8 cellular contexts compared by ENCODE assay signal in the genomic region with DNA sequence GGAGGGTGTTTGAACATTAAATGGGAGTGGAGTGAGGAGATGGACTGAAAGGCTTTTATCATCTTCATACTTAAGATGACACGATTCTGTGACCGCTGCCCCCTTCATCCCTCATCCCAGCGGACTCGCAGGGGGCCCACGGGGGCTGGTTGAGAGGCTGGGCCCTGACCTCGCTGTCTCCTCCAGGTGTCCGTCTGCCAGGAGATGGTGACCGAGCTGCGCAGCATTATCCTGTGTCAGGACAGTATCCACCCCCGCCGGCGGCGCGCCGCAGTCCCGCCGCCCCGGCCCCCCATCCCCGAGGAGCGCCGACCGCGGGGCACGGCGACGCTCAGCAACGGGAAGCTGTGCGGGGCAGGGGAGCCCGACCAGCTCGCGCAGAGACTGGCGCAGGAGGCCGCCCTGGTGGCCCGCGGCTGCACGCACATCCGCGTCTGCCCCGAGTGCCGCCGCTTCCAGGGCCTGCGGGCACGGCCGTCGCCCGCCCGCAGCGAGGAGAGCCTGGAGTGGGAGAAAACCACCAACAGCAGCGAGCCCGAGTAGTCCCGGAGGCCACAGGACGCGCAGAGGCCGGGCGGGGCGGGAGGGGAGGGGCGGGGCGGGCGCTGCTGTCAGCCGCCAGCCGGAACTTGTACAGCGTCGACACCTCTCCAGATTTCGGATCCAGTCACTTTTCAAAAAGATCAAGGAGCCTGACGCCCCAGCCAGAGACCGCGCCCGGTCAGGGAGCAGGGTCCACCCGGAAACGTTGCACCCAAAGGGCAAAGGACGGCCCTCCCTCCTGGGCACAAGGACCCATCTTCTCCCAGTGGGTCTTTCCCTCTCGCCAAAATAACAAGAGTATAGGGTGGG. TPM values are rescaled to one million over a fixed set of nuclear protein-coding genes. Genes with fewer than 3 reads are reported as not detected.
DNase-seq lines count a peak whose midpoint lies in the region; ATAC-seq and TF ChIP-seq lines count a peak whose summit lies in the region.

No MANE protein-coding gene starts in this region.

- H3K4me1 Mint-ChIP-seq in CD14-positive monocyte: peaks cover 10% of the 10 kb centered on the region
- peaks cover 12% of the 10 kb centered on the region for H3K4me1 Mint-ChIP-seq in activated T-cell treated with anti-CD3 and anti-CD28 coated beads, Interleukin-2, amount 50 U/mL, for 72 hours (ENCODE audit: low read depth)
- peaks cover 14% of the 10 kb centered on the region for H3K4me1 Mint-ChIP-seq in neural progenitor cell

- no peak for TF ChIP-seq POLR2A in upper lobe of left lung (IDR thresholded peaks at IDR 0.05)

- no peak overlapping the region for H3K27ac ChIP-seq in neural progenitor cell
- peak overlapping the region in 1 of 4 donors; percentile 60 for H3K27ac ChIP-seq in upper lobe of left lung

- H3K4me3 Mint-ChIP-seq in CD14-positive monocyte: peak overlapping the region; percentile 67 to 86
- H3K4me3 Mint-ChIP-seq in activated T-cell treated with anti-CD3 and anti-CD28 coated beads, Interleukin-2, amount 50 U/mL, for 72 hours: peak overlapping the region; percentile 68 to 93
- peak overlapping the region; percentile 79 for H3K4me3 Mint-ChIP-seq in neural progenitor cell

- TF ChIP-seq EP300 in upper lobe of left lung (IDR thresholded peaks at IDR 0.05): no peak

- TF ChIP-seq CTCF in CD14-positive monocyte (IDR thresholded peaks at IDR 0.05): peak; percentile 46
- TF ChIP-seq CTCF in GM20000 (IDR thresholded peaks at IDR 0.05; ENCODE audit: extremely low read depth, missing control alignments): no peak
- TF ChIP-seq CTCF in neural progenitor cell (IDR thresholded peaks at IDR 0.05): peak; percentile 54
- peak in 5 of 6 experiments; percentile 32 to 73 (median 46) for TF ChIP-seq CTCF in upper lobe of left lung (IDR thresholded peaks at IDR 0.05)

- intact Hi-C loops in CD14-positive monocyte (cut with micrococcal nuclease): no loop called here

- H3K9me3 ChIP-seq in neural progenitor cell (ENCODE audit: low read depth): no peaks in the 10 kb centered on the region
- H3K9me3 ChIP-seq in upper lobe of left lung: no peaks in the 10 kb centered on the region

- H4K20me1 ChIP-seq in neural progenitor cell (ENCODE audit: low read depth): peaks cover 4% of the 10 kb centered on the region

- H3K27ac Mint-ChIP-seq in CD14-positive monocyte: no peak overlapping the region
- H3K27ac Mint-ChIP-seq in activated T-cell treated with anti-CD3 and anti-CD28 coated beads, Interleukin-2, amount 50 U/mL, for 72 hours: peak overlapping the region; percentile 83
- H3K27ac Mint-ChIP-seq in neural progenitor cell: no peak overlapping the region

- H3K4me2 ChIP-seq in neural progenitor cell: peak overlapping the region; percentile 95

- H2AFZ ChIP-seq in neural progenitor cell (replicated peaks): peak overlapping the region; percentile 94

- ATAC-seq in activated T-cell treated with anti-CD3 and anti-CD28 coated beads, Interleukin-2, amount 50 U/mL, for 72 hours (replicated peaks in 1 of 2): peak; percentile 93
- peak; percentile 74 to 86 for ATAC-seq in upper lobe of left lung (ENCODE audit: low FRiP score in 2 of 2)
- no peak for ATAC-seq in GM21786 (IDR thresholded peaks at IDR 0.05; ENCODE audit: unreplicated experiment)

- WGBS in upper lobe of left lung, 2 donors: 8 to 12% methylated on average over 17 to 21 of the region's 72 CpGs

- no peaks in the 10 kb centered on the region for H3K79me2 ChIP-seq in neural progenitor cell (ENCODE audit: low read depth)

- no peaks in the 10 kb centered on the region for H3K36me3 ChIP-seq in neural progenitor cell
- no peaks in the 10 kb centered on the region for H3K36me3 ChIP-seq in upper lobe of left lung

- H3K27me3 ChIP-seq in neural progenitor cell: peaks cover 28% of the 10 kb centered on the region
- H3K27me3 ChIP-seq in upper lobe of left lung: peaks cover 0 to 6% (median 0%) of the 10 kb centered on the region in 4 donors

- H3K36me3 Mint-ChIP-seq in CD14-positive monocyte: no peaks in the 10 kb centered on the region
- H3K36me3 Mint-ChIP-seq in activated T-cell treated with anti-CD3 and anti-CD28 coated beads, Interleukin-2, amount 50 U/mL, for 72 hours (ENCODE audit: insufficient read depth in 2 of 2): no peaks in the 10 kb centered on the region
- no peaks in the 10 kb centered on the region for H3K36me3 Mint-ChIP-seq in neural progenitor cell

- H3K27me3 Mint-ChIP-seq in CD14-positive monocyte (ENCODE audit: low read depth in 3 of 3) (peaks cover 40 to 43% (median 40%) of the 10 kb centered on the region in 3 donors), neural progenitor cell (ENCODE audit: insufficient read depth, low read depth) (peaks cover 9% of the 10 kb centered on the region)
- H3K27me3 Mint-ChIP-seq in activated T-cell treated with anti-CD3 and anti-CD28 coated beads, Interleukin-2, amount 50 U/mL, for 72 hours (ENCODE audit: low read depth): peaks cover 62% of the 10 kb centered on the region

- no peak overlapping the region for H3K9ac ChIP-seq in neural progenitor cell

- peaks cover 12% of the 10 kb centered on the region for H3K4me1 ChIP-seq in neural progenitor cell
- peaks cover 5 to 16% (median 11%) of the 10 kb centered on the region in 4 donors for H3K4me1 ChIP-seq in upper lobe of left lung

- DNase-seq in CD14-positive monocyte (ENCODE audit: low spot score): no peak
- DNase-seq in GM20000 (ENCODE audit: low spot score): peak; percentile 67
- DNase-seq in NCI-H2227 (lab: John Stamatoyannopoulos, UW; ENCODE audit: unreplicated experiment): peak; percentile 69
- DNase-seq in activated T-cell treated with anti-CD3 and anti-CD28 coated beads, Interleukin-2, amount 50 U/mL, for 72 hours: peak; percentile 48
- DNase-seq in fibroblast of peridontal ligament (ENCODE audit: extremely low read depth): peak; percentile 21
- DNase-seq in neural progenitor cell (ENCODE audit: low spot score): peak; percentile 85
- peak; percentile 69 to 91 for DNase-seq in upper lobe of left lung

- peaks cover 10% of the 10 kb centered on the region for H3F3A ChIP-seq in neural progenitor cell (ENCODE audit: low read depth)

- H3K4me3 ChIP-seq in neural progenitor cell (peak overlapping the region; percentile 68), upper lobe of left lung (peak overlapping the region; percentile 27 to 46 (median 44))

- H3K9me3 Mint-ChIP-seq in CD14-positive monocyte: no peaks in the 10 kb centered on the region
- no peaks in the 10 kb centered on the region for H3K9me3 Mint-ChIP-seq in activated T-cell treated with anti-CD3 and anti-CD28 coated beads, Interleukin-2, amount 50 U/mL, for 72 hours
- H3K9me3 Mint-ChIP-seq in neural progenitor cell: no peaks in the 10 kb centered on the region

RNA-seq across cellular contexts. Expression of a gene that starts 38.0 kb away (rescaled TPM):
- polyA plus RNA-seq in CD14-positive monocyte: 1 to 10 TPM; 3.9 to 6.5 TPM
- 10 to 100 TPM; 13.3 to 14.7 TPM for total RNA-seq in activated T-cell treated with anti-CD3 and anti-CD28 coated beads, Interleukin-2, amount 50 U/mL, for 72 hours
- 20.4 and 22.3 TPM in 2 replicates for total RNA-seq in neural progenitor cell (ENCODE audit: low replicate concordance)
- 10 to 100 TPM; 30.4 to 52.7 (median 31.9) TPM for total RNA-seq in upper lobe of left lung
